Comparison of ENCODE assay signal across 10 cellular contexts in genomic region chr13:79307866-79308298, GRCh38.
DNase-seq lines count a peak whose midpoint lies in the region; ATAC-seq and TF ChIP-seq lines count a peak whose summit lies in the region.
"Had no signal": no experiment of that assay in that cellular context is flagged by ENCODE, and none has a peak within 500 bp of the region (broad histone marks: within the 10 kb centered on the region; RNA-seq: fewer than 3 reads in every experiment).

No MANE protein-coding gene starts in this region.

- no peaks in the 10 kb centered on the region for H3K36me3 Mint-ChIP-seq in type B pancreatic cell
- H3K36me3 Mint-ChIP-seq: IgD-negative memory B cell had no signal

- TF ChIP-seq CTCF in DND-41 (IDR thresholded peaks at IDR 0.05; ENCODE audit: borderline replicate concordance, extremely low read depth, low read length, poor library complexity, severe bottlenecking) (no peak), PC-3 (conservative IDR thresholded peaks at IDR 0.05; ENCODE audit: low read depth, low read length) (no peak), stomach (IDR thresholded peaks at IDR 0.05) (no peak), type B pancreatic cell (conservative IDR thresholded peaks at IDR 0.05) (no peak)

- H3F3A ChIP-seq in PC-3 (ENCODE audit: low read length, unreplicated experiment) = no peaks in the 10 kb centered on the region

- no peak overlapping the region for H3K27ac ChIP-seq in DND-41 (ENCODE audit: low read length)
- no peak overlapping the region for H3K27ac ChIP-seq in PC-3 (ENCODE audit: low read length)
- no peak overlapping the region for H3K27ac ChIP-seq in stomach
- H3K27ac ChIP-seq: skin epidermis had no signal

- WGBS in stomach, 5 donors = 16 to 43% (median 34%) methylated on average over 8 of the region's 8 CpGs

- DNase-seq in DND-41 = peak; percentile 9
- peak; percentile 3 for DNase-seq in PC-3
- DNase-seq in left cardiac atrium = peak; percentile 24
- DNase-seq in stomach = no peak
- DNase-seq in type B pancreatic cell (ENCODE audit: extremely low spot score, unreplicated experiment) = no peak

- H3K9me3 ChIP-seq in DND-41 (ENCODE audit: insufficient read depth, low read length, severe bottlenecking) (no peaks in the 10 kb centered on the region), PC-3 (ENCODE audit: low read length) (no peaks in the 10 kb centered on the region), stomach (peaks cover 0 to 4% (median 0%) of the 10 kb centered on the region in 4 donors)

- H3K4me3 Mint-ChIP-seq in type B pancreatic cell = no peak overlapping the region
- H3K4me3 Mint-ChIP-seq: IgD-negative memory B cell had no signal

- H2AFZ ChIP-seq in DND-41 (ENCODE audit: low read depth, low read length) (no peak overlapping the region), PC-3 (ENCODE audit: low read length) (no peak overlapping the region)

- H3K27me3 ChIP-seq in DND-41 (ENCODE audit: insufficient read depth, low read length, poor library complexity) = no peaks in the 10 kb centered on the region
- H3K27me3 ChIP-seq in PC-3 (ENCODE audit: low read length) = no peaks in the 10 kb centered on the region
- no peaks in the 10 kb centered on the region for H3K27me3 ChIP-seq in stomach

- intact Hi-C loops in PC-3 (cut with micrococcal nuclease) = no loop called here
- intact Hi-C loops in left cardiac atrium (cut with DNase I) = no loop called here
- intact Hi-C loops in stomach (cut with DNase I; ENCODE audit: low total_unique reads) = no loop called here

- no peak overlapping the region for H3K27ac Mint-ChIP-seq in type B pancreatic cell
- H3K27ac Mint-ChIP-seq: IgD-negative memory B cell had no signal

- H3K79me2 ChIP-seq in DND-41 (ENCODE audit: insufficient read depth, low read length) (no peaks in the 10 kb centered on the region), PC-3 (ENCODE audit: low read length) (no peaks in the 10 kb centered on the region)

- H3K9me3 Mint-ChIP-seq in type B pancreatic cell = no peaks in the 10 kb centered on the region

- H3K9me2 ChIP-seq in PC-3 (replicated peaks; ENCODE audit: low read length) = no peaks in the 10 kb centered on the region

- TF ChIP-seq POLR2A in stomach (IDR thresholded peaks at IDR 0.05) = no peak

- peaks cover 3% of the 10 kb centered on the region for H3K27me3 Mint-ChIP-seq in type B pancreatic cell

- no peak overlapping the region for H3K4me3 ChIP-seq in DND-41 (ENCODE audit: low read depth in 1 of 2, low read length in 2 of 2)
- no peak overlapping the region for H3K4me3 ChIP-seq in PC-3 (ENCODE audit: low read length)
- no peak overlapping the region for H3K4me3 ChIP-seq in stomach
- H3K4me3 ChIP-seq: skin epidermis had no signal

- H3K4me2 ChIP-seq in DND-41 (ENCODE audit: insufficient read depth, low read length) (no peak overlapping the region), PC-3 (ENCODE audit: low read length) (no peak overlapping the region)

- no TSS peak for BruUV-seq in PC-3 (replicated peaks; lab: Mats Ljungman, UMichigan)

- H3K4me1 ChIP-seq in DND-41 (ENCODE audit: insufficient read depth, low read length) (no peaks in the 10 kb centered on the region), PC-3 (ENCODE audit: insufficient read depth, low read length) (no peaks in the 10 kb centered on the region), stomach (peaks cover 0 to 23% (median 11%) of the 10 kb centered on the region in 4 donors)

- H3K36me3 ChIP-seq in DND-41 (ENCODE audit: insufficient read depth, low read length) (no peaks in the 10 kb centered on the region), PC-3 (ENCODE audit: low read depth, low read length) (no peaks in the 10 kb centered on the region), stomach (no peaks in the 10 kb centered on the region)

- no peaks in the 10 kb centered on the region for H3K4me1 Mint-ChIP-seq in type B pancreatic cell (ENCODE audit: unreplicated experiment)

- CTCF ChIA-PET in PC-3 (lab: Charles Lee) = no interaction called here

- H4K20me1 ChIP-seq in DND-41 (ENCODE audit: insufficient read depth, low read length) = no peaks in the 10 kb centered on the region
- no peaks in the 10 kb centered on the region for H4K20me1 ChIP-seq in PC-3 (ENCODE audit: low read length)

- peak; percentile 59 for ATAC-seq in DND-41 (ENCODE audit: insufficient read depth, low read depth)
- peak; percentile 73 for ATAC-seq in GM21526 (IDR thresholded peaks at IDR 0.05; ENCODE audit: low FRiP score, unreplicated experiment)
- ATAC-seq in PC-3 = peak; percentile 74
- peak; percentile 15 to 91 for ATAC-seq in left cardiac atrium
- no peak for ATAC-seq in GM21737 (IDR thresholded peaks at IDR 0.05; ENCODE audit: unreplicated experiment)
- no peak for ATAC-seq in HG03521 (IDR thresholded peaks at IDR 0.05; ENCODE audit: unreplicated experiment)

- no peak for TF ChIP-seq EP300 in stomach (IDR thresholded peaks at IDR 0.05)

- H3K9ac ChIP-seq in DND-41 (ENCODE audit: low read depth, low read length) = no peak overlapping the region
- no peak overlapping the region for H3K9ac ChIP-seq in PC-3 (ENCODE audit: low read length)

- POLR2A ChIA-PET in PC-3 (lab: Charles Lee; ENCODE audit: unreplicated experiment) = no interaction called here

Comparison
In these comparisons a context has a peak if more than half of its experiments do, and no peak if none do; other contexts are left out.
1. ATAC-seq: peak in DND-41 (single experiment), GM21526 (single experiment), PC-3 (single experiment) and left cardiac atrium (2 of 2); none in GM21737 (single experiment) and HG03521 (single experiment).
2. DNase-seq: peak in DND-41 (single experiment), PC-3 (single experiment) and left cardiac atrium (single experiment); none in stomach (single experiment) and type B pancreatic cell (single experiment).